In genomic region chr6:158764188-158764849, GRCh38 we compare ENCODE assay signal across 14 cellular contexts. TPM values are rescaled to one million over a fixed set of nuclear protein-coding genes. Genes with fewer than 3 reads are reported as not detected.
DNase-seq lines count a peak whose midpoint lies in the region; ATAC-seq and TF ChIP-seq lines count a peak whose summit lies in the region.
"Had no signal": no experiment of that assay in that cellular context is flagged by ENCODE, and none has a peak within 500 bp of the region (broad histone marks: within the 10 kb centered on the region; RNA-seq: fewer than 3 reads in every experiment).

No MANE protein-coding gene starts in this region.

- ATAC-seq in Right ventricle myocardium superior (ENCODE audit: poor library complexity): no peak
- ATAC-seq in T-cell (replicated peaks in 1 of 4): peak in 2 of 4 experiments; percentile 10 to 14

- peak overlapping the region; percentile 92 for H3K27ac ChIP-seq in cardiac muscle cell
- H3K27ac ChIP-seq in esophagus muscularis mucosa (replicated peaks in 1 of 4): peak overlapping the region; percentile 18 to 71 (median 49)
- H3K27ac ChIP-seq in thyroid gland: peak overlapping the region; percentile 76 to 83 (median 82)

- H3K4me3 ChIP-seq in cardiac muscle cell (no peak overlapping the region), esophagus muscularis mucosa (no peak overlapping the region), thyroid gland (replicated peaks in 1 of 3) (no peak overlapping the region)

- TF ChIP-seq POLR2A in esophagus muscularis mucosa (IDR thresholded peaks at IDR 0.05; ENCODE audit: low read depth) (no peak), thyroid gland (IDR thresholded peaks at IDR 0.05) (no peak)

- peaks cover 39% of the 10 kb centered on the region for H3K36me3 ChIP-seq in cardiac muscle cell
- H3K36me3 ChIP-seq in esophagus muscularis mucosa: peaks cover 46 to 56% (median 53%) of the 10 kb centered on the region in 4 donors
- H3K36me3 ChIP-seq in thyroid gland: peaks cover 47 to 53% of the 10 kb centered on the region in 2 donors

- no peaks in the 10 kb centered on the region for H3K27me3 Mint-ChIP-seq in T-cell

- 93% methylated on average over 14 of the region's 14 CpGs for WGBS in esophagus muscularis mucosa
- 94 to 98% methylated on average over 14 of the region's 14 CpGs for WGBS in thyroid gland, 2 donors

- H3K27ac Mint-ChIP-seq in T-cell: peak overlapping the region; percentile 47 to 66

- intact Hi-C loops in Right ventricle myocardium superior (cut with DNase I): no loop called here
- intact Hi-C loops in esophagus muscularis mucosa (cut with DNase I): loop anchor here (5.0 kb wide), 1 partner anchor 57 kb away; no protein-coding TSS in a partner anchor
- intact Hi-C loops in thyroid gland (cut with DNase I): no loop called here

- peaks cover 25% of the 10 kb centered on the region for H3K4me1 ChIP-seq in cardiac muscle cell (ENCODE audit: low read depth)
- peaks cover 3 to 22% (median 18%) of the 10 kb centered on the region in 4 donors for H3K4me1 ChIP-seq in esophagus muscularis mucosa
- peaks cover 10 to 40% of the 10 kb centered on the region in 2 donors for H3K4me1 ChIP-seq in thyroid gland

- H3K27me3 ChIP-seq in cardiac muscle cell: no peaks in the 10 kb centered on the region
- no peaks in the 10 kb centered on the region for H3K27me3 ChIP-seq in esophagus muscularis mucosa
- no peaks in the 10 kb centered on the region for H3K27me3 ChIP-seq in thyroid gland

- CTCF ChIA-PET in T-cell (lab: Charles Lee): interaction anchor here in 1 of 2 donors (0.6 kb wide), 1 partner anchor 216 kb away, joined by 4 read pairs; no protein-coding TSS in a partner anchor

- peaks cover 47% of the 10 kb centered on the region for H3K36me3 Mint-ChIP-seq in T-cell

- TF ChIP-seq CTCF in cardiac muscle cell (IDR thresholded peaks at IDR 0.05; ENCODE audit: low read depth, low read length) (no peak), esophagus muscularis mucosa (IDR thresholded peaks at IDR 0.05) (no peak), thyroid gland (IDR thresholded peaks at IDR 0.05) (no peak)

- H3K4me1 Mint-ChIP-seq in T-cell: peaks cover 0 to 8% (median 0%) of the 10 kb centered on the region in 3 donors

- TF ChIP-seq EP300 in esophagus muscularis mucosa (IDR thresholded peaks at IDR 0.05): no peak

- H3K9me3 ChIP-seq in cardiac muscle cell (ENCODE audit: low read depth): no peaks in the 10 kb centered on the region
- H3K9me3 ChIP-seq in esophagus muscularis mucosa: no peaks in the 10 kb centered on the region
- no peaks in the 10 kb centered on the region for H3K9me3 ChIP-seq in thyroid gland

- POLR2A ChIA-PET in T-cell (lab: Charles Lee): interaction anchor here in 1 of 2 donors (1.0 kb wide), 1 partner anchor 25 kb away, joined by 3 read pairs; no protein-coding TSS in a partner anchor

- DNase-seq in cardiac muscle cell (ENCODE audit: low read depth in 1 of 2, low spot score in 1 of 2) (no peak), Right ventricle myocardium superior (no peak), T-cell (no peak), esophagus muscularis mucosa (ENCODE audit: extremely low spot score) (no peak), thyroid gland (no peak), SW 1271 (lab: John Stamatoyannopoulos, UW) (no peak), 8988T (no peak), SIG-M5 treated with dmso at 0.1 percent for 504 hours (lab: John Stamatoyannopoulos, UW; ENCODE audit: unreplicated experiment) (no peak)
- DNase-seq: activated CD8-positive, alpha-beta memory T cell treated with anti-CD3 and anti-CD28 coated beads, Interleukin-2, amount 50 U/mL, for 4 hours; effector CD4-positive, alpha-beta T cell; foreskin melanocyte; NCI-H1105; retina; stimulated activated naive CD4-positive, alpha-beta T cell had no signal

- no peaks in the 10 kb centered on the region for H3K9me3 Mint-ChIP-seq in T-cell

- no peak overlapping the region for H3K4me3 Mint-ChIP-seq in T-cell

RNA-seq across cellular contexts. Expression of gene EZR, which starts 54.8 kb away (rescaled TPM):
- total RNA-seq in cardiac muscle cell (356 and 401 TPM in 2 replicates), Right ventricle myocardium superior (197 TPM), T-cell (100 to 1,000 TPM; 176 to 286 (median 272) TPM), esophagus muscularis mucosa (100 to 1,000 TPM; 205 to 226 (median 212) TPM), thyroid gland (100 to 1,000 TPM; 221 to 412 (median 339) TPM)
- polyA plus RNA-seq in cardiac muscle cell: 375 and 448 TPM in 2 replicates
